ENCODE assay signal across 8 cellular contexts in genomic region chr1:203025721-203026665, GRCh38. TPM values are rescaled to one million over a fixed set of nuclear protein-coding genes. Genes with fewer than 3 reads are reported as not detected.
DNase-seq lines count a peak whose midpoint lies in the region; ATAC-seq and TF ChIP-seq lines count a peak whose summit lies in the region.

TSS of gene PPFIA4 (plus strand) at chr1:203026491. CDS start at chr1:203039009, 12,518 bp downstream.

- no peaks in the 10 kb centered on the region for H3K79me2 ChIP-seq in PC-3 (ENCODE audit: low read length)

- POLR2A ChIA-PET in PC-3 (lab: Charles Lee; ENCODE audit: unreplicated experiment) = no interaction called here

- H3K27me3 ChIP-seq in PC-3 (ENCODE audit: low read length) = no peaks in the 10 kb centered on the region
- peaks cover 0 to 14% (median 0%) of the 10 kb centered on the region in 4 donors for H3K27me3 ChIP-seq in esophagus squamous epithelium

- no peaks in the 10 kb centered on the region for H3K36me3 Mint-ChIP-seq in IgD-negative memory B cell

- H3K36me3 ChIP-seq in PC-3 (ENCODE audit: low read depth, low read length) (peaks cover 26% of the 10 kb centered on the region), esophagus squamous epithelium (peaks cover 5 to 38% (median 21%) of the 10 kb centered on the region in 3 donors)

- peak within 1 kb of the TSS; percentile 34 for H3K9ac ChIP-seq in PC-3 (ENCODE audit: low read length)

- H3K9me3 ChIP-seq in PC-3 (ENCODE audit: low read length) (no peaks in the 10 kb centered on the region), esophagus squamous epithelium (no peaks in the 10 kb centered on the region)

- DNase-seq in CMK (ENCODE audit: low read depth) (peak; percentile 79), PC-3 (peak; percentile 80), esophagus squamous epithelium (lab: John Stamatoyannopoulos, UW) (no peak), myocyte (ENCODE audit: low read depth) (peak; percentile 91)
- DNase-seq in activated T-cell treated with anti-CD3 and anti-CD28 coated beads, Interleukin-2, amount 50 U/mL, for 48 hours = peak; percentile 90 to 94
- peak; percentile 63 to 74 for DNase-seq in stimulated activated CD8-positive, alpha-beta memory T cell treated with anti-CD3 and anti-CD28 coated beads, Interleukin-7, amount 100 ng/mL, for 1 hour (ENCODE audit: low read depth in 2 of 2)

- CTCF ChIA-PET in PC-3 (lab: Charles Lee) = interaction anchor here (0.7 kb wide), 1 partner anchor 214 kb away, joined by 14 read pairs; no protein-coding TSS in a partner anchor

- intact Hi-C loops in PC-3 (cut with micrococcal nuclease) (no loop called here), esophagus squamous epithelium (cut with DNase I) (no loop called here)

- TF ChIP-seq POLR2A in esophagus squamous epithelium (IDR thresholded peaks at IDR 0.05) = peak in 1 of 4 donors; percentile 17

- peak within 1 kb of the TSS; percentile 95 for H3K4me2 ChIP-seq in PC-3 (ENCODE audit: low read length)

- TF ChIP-seq CTCF in PC-3 (conservative IDR thresholded peaks at IDR 0.05; ENCODE audit: low read depth, low read length) = no peak
- peak in 1 of 6 experiments; percentile 7 for TF ChIP-seq CTCF in esophagus squamous epithelium (IDR thresholded peaks at IDR 0.05)

- peak within 1 kb of the TSS; percentile 57 to 89 (median 80) for H3K27ac Mint-ChIP-seq in IgD-negative memory B cell

- peaks cover 7% of the 10 kb centered on the region for H3F3A ChIP-seq in PC-3 (ENCODE audit: low read length, unreplicated experiment)

- H3K4me3 ChIP-seq in PC-3 (ENCODE audit: low read length) (peak within 1 kb of the TSS; percentile 73), esophagus squamous epithelium (peak within 1 kb of the TSS; percentile 41 to 77 (median 62))

- no peak within 1 kb of the TSS for H3K27ac ChIP-seq in PC-3 (ENCODE audit: low read length)
- H3K27ac ChIP-seq in esophagus squamous epithelium = peak within 1 kb of the TSS; percentile 31 to 70 (median 40)

- BruUV-seq in PC-3 (replicated peaks; lab: Mats Ljungman, UMichigan) = no TSS peak

- H3K9me2 ChIP-seq in PC-3 (replicated peaks; ENCODE audit: low read length) = no peaks in the 10 kb centered on the region

- peaks cover 2 to 8% (median 6%) of the 10 kb centered on the region in 3 donors for H3K4me1 Mint-ChIP-seq in IgD-negative memory B cell

- H4K20me1 ChIP-seq in PC-3 (ENCODE audit: low read length) = no peaks in the 10 kb centered on the region

- peaks cover 8% of the 10 kb centered on the region for H3K27me3 Mint-ChIP-seq in IgD-negative memory B cell

- peak within 1 kb of the TSS; percentile 57 to 91 (median 70) for H3K4me3 Mint-ChIP-seq in IgD-negative memory B cell

- 63 to 72% methylated on average over 8 of the region's 52 CpGs for WGBS in esophagus squamous epithelium, 2 donors

- peaks cover 0 to 6% (median 0%) of the 10 kb centered on the region in 3 donors for H3K9me3 Mint-ChIP-seq in IgD-negative memory B cell

- peak; percentile 68 for ATAC-seq in GM21447 (IDR thresholded peaks at IDR 0.05; ENCODE audit: unreplicated experiment)
- peak; percentile 78 for ATAC-seq in PC-3

- H3K4me1 ChIP-seq in PC-3 (ENCODE audit: insufficient read depth, low read length) = no peaks in the 10 kb centered on the region; the same call in 1 of the 2 replicates
- H3K4me1 ChIP-seq in esophagus squamous epithelium = peaks cover 6 to 33% (median 8%) of the 10 kb centered on the region in 3 donors

- H2AFZ ChIP-seq in PC-3 (ENCODE audit: low read length) = peak within 1 kb of the TSS; percentile 76

RNA-seq across cellular contexts. Expression of gene PPFIA4, which starts in this region (rescaled TPM):
- polyA plus RNA-seq in IgD-negative memory B cell = not detected
- total RNA-seq in PC-3 (2014; rRNA removed) (3.4 and 12.1 TPM in 2 replicates), esophagus squamous epithelium (1 to 10 TPM in 2 of 4 donors, under 1 TPM in 2; 0.35 to 1.7 (median 0.93) TPM), myocyte (122 and 180 TPM in 2 replicates)
- 110 TPM for polyA plus RNA-seq in myocyte (2012)
